1 cellular context compared by ENCODE assay signal in the genomic region with DNA sequence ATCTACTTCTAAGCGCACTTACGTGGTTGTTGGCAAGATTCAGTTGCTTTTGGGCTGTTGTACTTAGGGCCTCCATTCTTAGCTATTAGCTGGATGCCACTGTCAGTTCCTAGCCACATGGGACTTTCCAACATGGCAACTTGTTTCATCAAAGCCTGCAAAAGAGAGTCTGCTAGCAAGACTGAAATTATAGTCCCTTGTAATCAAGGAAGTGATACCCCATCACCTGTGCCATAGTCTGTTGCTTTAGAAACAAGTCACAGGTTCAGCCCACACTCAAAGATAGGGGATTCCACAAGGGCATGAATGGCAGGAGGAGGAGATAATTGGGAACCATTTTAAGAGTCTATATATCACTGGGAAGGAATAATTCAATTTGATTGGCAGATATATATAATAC.
TF ChIP-seq lines count a peak whose summit lies in the region.

No MANE protein-coding gene starts in this region.

TF ChIP-seq in GM12878, 131 proteins besides CTCF, POLR2A, EP300 and RAD21 (continued from another document and continues in another):
- TF ChIP-seq MAX (IDR thresholded peaks at IDR 0.05; ENCODE audit: low read depth, low read length) (no peak), NR2C2 (IDR thresholded peaks at IDR 0.05; ENCODE audit: borderline replicate concordance, control insufficient read depth, insufficient read length, low read depth) (no peak), IKZF2 (IDR thresholded peaks at IDR 0.05) (peak; percentile 42 to 66; a peak in 3 of 4 replicates), JUNB (IDR thresholded peaks at IDR 0.05) (no peak), CUX1 (IDR thresholded peaks at IDR 0.05; ENCODE audit: insufficient replicate concordance, low read depth, low read length) (no peak), RBBP5 (conservative IDR thresholded peaks at IDR 0.05) (no peak), NR2C1 (IDR thresholded peaks at IDR 0.05) (no peak), MEF2A (IDR thresholded peaks at IDR 0.05; ENCODE audit: insufficient read depth, low read depth, low read length) (no peak), HCFC1 (IDR thresholded peaks at IDR 0.05; ENCODE audit: low read length) (no peak), SMAD5 (IDR thresholded peaks at IDR 0.05; ENCODE audit: low read depth) (no peak), DPF2 (IDR thresholded peaks at IDR 0.05) (peak; percentile 74; the same call in 1 of the 2 replicates), ASH2L (IDR thresholded peaks at IDR 0.05; ENCODE audit: borderline replicate concordance, low read depth) (no peak), PAX8 (IDR thresholded peaks at IDR 0.05) (no peak), ZNF217 (IDR thresholded peaks at IDR 0.05) (no peak), NBN (IDR thresholded peaks at IDR 0.05) (no peak; the same call in 1 of the 2 replicates), SIX5 (IDR thresholded peaks at IDR 0.05; ENCODE audit: low read depth, low read length, severe bottlenecking) (no peak), IKZF1 (conservative IDR thresholded peaks at IDR 0.05) (0 out of 2 replicates have a peak, but pooled peaks have one; percentile 50), ZNF274 (IDR thresholded peaks at IDR 0.05; ENCODE audit: insufficient read depth, insufficient read length) (no peak), SKIL (IDR thresholded peaks at IDR 0.05; ENCODE audit: low read depth, poor library complexity, severe bottlenecking) (peak; percentile 71), ESRRA (IDR thresholded peaks at IDR 0.05; ENCODE audit: low read length) (no peak), RCOR1 (conservative IDR thresholded peaks at IDR 0.05; ENCODE audit: low read depth, low read length) (no peak), EED (IDR thresholded peaks at IDR 0.05; ENCODE audit: low read depth) (no peak), RAD51 (IDR thresholded peaks at IDR 0.05) (peak; percentile 45), HSF1 (IDR thresholded peaks at IDR 0.05; ENCODE audit: low read depth, low read length) (no peak), RELA (IDR thresholded peaks at IDR 0.05; ENCODE audit: borderline replicate concordance, partially characterized antibody) (peak; percentile 61), BCLAF1 (IDR thresholded peaks at IDR 0.05) (no peak), SUPT20H (IDR thresholded peaks at IDR 0.05; ENCODE audit: borderline replicate concordance, control insufficient read depth, low read depth, low read length) (no peak), SREBF1 (IDR thresholded peaks at IDR 0.05; ENCODE audit: low read length) (no peak), ETV6 (conservative IDR thresholded peaks at IDR 0.05 in 1 of 2, IDR thresholded peaks at IDR 0.05 in 1 of 2; ENCODE audit: borderline replicate concordance in 1 of 2, low read depth in 1 of 2) (no peak; a peak in 1 of 4 replicates), SP1 (IDR thresholded peaks at IDR 0.05; ENCODE audit: low read depth, low read length) (no peak), FOXK2 (IDR thresholded peaks at IDR 0.05) (no peak), CBFB (IDR thresholded peaks at IDR 0.05; ENCODE audit: low read depth) (no peak), TARDBP (IDR thresholded peaks at IDR 0.05; ENCODE audit: borderline replicate concordance) (no peak), IRF3 (IDR thresholded peaks at IDR 0.05) (no peak), MTA3 (IDR thresholded peaks at IDR 0.05; ENCODE audit: borderline replicate concordance, low read length) (no peak), RUNX3 (IDR thresholded peaks at IDR 0.05; ENCODE audit: low read length) (peak; percentile 71), FOXM1 (IDR thresholded peaks at IDR 0.05; ENCODE audit: low read depth, low read length) (no peak), BMI1 (IDR thresholded peaks at IDR 0.05; ENCODE audit: borderline replicate concordance) (0 out of 2 replicates have a peak, but pooled peaks have one; percentile 40), WRNIP1 (IDR thresholded peaks at IDR 0.05; ENCODE audit: borderline replicate concordance, low read depth, low read length) (no peak), IRF4 (IDR thresholded peaks at IDR 0.05; ENCODE audit: low read depth, low read length) (no peak; the same call in 1 of the 2 replicates), HDGF (IDR thresholded peaks at IDR 0.05) (no peak), SPI1 (IDR thresholded peaks at IDR 0.05; ENCODE audit: borderline replicate concordance, insufficient read depth, low read depth, low read length) (peak; percentile 89), NFXL1 (IDR thresholded peaks at IDR 0.05; ENCODE audit: borderline replicate concordance) (no peak), TAF1 (IDR thresholded peaks at IDR 0.05; ENCODE audit: borderline replicate concordance, low read depth, low read length) (no peak), ZBED1 (IDR thresholded peaks at IDR 0.05; ENCODE audit: borderline replicate concordance) (no peak), SRF (IDR thresholded peaks at IDR 0.05; ENCODE audit: low read depth in 2 of 2, low read length in 2 of 2) (no peak), BHLHE40 (IDR thresholded peaks at IDR 0.05; ENCODE audit: borderline replicate concordance in 1 of 2, low read depth in 2 of 2, low read length in 1 of 2) (peak; percentile 27 to 57; a peak in 1 of 4 replicates)
- TF ChIP-seq, protein P1, sequence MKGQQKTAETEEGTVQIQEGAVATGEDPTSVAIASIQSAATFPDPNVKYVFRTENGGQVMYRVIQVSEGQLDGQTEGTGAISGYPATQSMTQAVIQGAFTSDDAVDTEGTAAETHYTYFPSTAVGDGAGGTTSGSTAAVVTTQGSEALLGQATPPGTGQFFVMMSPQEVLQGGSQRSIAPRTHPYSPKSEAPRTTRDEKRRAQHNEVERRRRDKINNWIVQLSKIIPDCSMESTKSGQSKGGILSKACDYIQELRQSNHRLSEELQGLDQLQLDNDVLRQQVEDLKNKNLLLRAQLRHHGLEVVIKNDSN (IDR thresholded peaks at IDR 0.05; ENCODE audit: borderline replicate concordance, extremely low read length, insufficient read depth, low read depth, low read length) = no peak
- TF ChIP-seq, protein P2, sequence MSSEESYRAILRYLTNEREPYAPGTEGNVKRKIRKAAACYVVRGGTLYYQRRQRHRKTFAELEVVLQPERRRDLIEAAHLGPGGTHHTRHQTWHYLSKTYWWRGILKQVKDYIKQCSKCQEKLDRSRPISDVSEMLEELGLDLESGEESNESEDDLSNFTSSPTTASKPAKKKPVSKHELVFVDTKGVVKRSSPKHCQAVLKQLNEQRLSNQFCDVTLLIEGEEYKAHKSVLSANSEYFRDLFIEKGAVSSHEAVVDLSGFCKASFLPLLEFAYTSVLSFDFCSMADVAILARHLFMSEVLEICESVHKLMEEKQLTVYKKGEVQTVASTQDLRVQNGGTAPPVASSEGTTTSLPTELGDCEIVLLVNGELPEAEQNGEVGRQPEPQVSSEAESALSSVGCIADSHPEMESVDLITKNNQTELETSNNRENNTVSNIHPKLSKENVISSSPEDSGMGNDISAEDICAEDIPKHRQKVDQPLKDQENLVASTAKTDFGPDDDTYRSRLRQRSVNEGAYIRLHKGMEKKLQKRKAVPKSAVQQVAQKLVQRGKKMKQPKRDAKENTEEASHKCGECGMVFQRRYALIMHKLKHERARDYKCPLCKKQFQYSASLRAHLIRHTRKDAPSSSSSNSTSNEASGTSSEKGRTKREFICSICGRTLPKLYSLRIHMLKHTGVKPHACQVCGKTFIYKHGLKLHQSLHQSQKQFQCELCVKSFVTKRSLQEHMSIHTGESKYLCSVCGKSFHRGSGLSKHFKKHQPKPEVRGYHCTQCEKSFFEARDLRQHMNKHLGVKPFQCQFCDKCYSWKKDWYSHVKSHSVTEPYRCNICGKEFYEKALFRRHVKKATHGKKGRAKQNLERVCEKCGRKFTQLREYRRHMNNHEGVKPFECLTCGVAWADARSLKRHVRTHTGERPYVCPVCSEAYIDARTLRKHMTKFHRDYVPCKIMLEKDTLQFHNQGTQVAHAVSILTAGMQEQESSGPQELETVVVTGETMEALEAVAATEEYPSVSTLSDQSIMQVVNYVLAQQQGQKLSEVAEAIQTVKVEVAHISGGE (CRISPR knock-in tag; IDR thresholded peaks at IDR 0.05) = no peak
